ENCODE assay signal across 8 cellular contexts in the genomic region with DNA sequence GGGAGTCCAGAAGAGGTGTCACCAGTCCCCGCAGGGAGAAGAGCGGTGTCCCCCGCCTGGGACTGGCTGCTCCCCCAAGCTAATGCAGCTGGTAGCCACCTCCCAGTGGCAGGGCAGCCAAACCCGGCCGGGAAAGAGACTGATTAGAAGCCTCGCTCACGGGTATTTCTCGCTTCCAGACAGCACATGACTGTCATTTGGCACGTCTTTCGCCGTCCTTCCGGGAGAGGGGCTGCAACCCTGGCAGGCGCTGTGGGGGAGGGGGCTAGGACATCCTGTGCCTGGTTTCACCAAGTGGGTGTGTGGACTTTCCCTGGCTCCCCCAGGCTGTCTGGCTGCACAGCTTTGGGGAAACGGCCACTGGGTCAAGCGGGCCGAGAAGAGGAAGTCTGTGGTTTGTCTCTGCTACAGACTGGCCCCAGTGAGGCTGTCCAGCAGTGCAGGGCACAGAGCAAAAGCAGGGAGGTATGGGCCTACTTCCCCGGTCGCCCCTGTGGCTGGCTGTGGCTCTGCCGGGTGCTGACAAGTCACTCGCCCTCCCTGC. TPM values are rescaled to one million over a fixed set of nuclear protein-coding genes. Genes with fewer than 3 reads are reported as not detected.
DNase-seq lines count a peak whose midpoint lies in the region; ATAC-seq and TF ChIP-seq lines count a peak whose summit lies in the region.

No MANE protein-coding gene starts in this region.

- TF ChIP-seq CTCF in DOHH2 (IDR thresholded peaks at IDR 0.05; ENCODE audit: low read depth, low read length, poor library complexity, severe bottlenecking), result no peak
- no peak for TF ChIP-seq CTCF in type B pancreatic cell (conservative IDR thresholded peaks at IDR 0.05)

- peaks cover 43% of the 10 kb centered on the region for H4K20me1 ChIP-seq in DOHH2 (ENCODE audit: control insufficient read depth, insufficient read depth, low read depth, low read length)

- no peak overlapping the region for H3K27ac Mint-ChIP-seq in type B pancreatic cell

- H3F3A ChIP-seq in DOHH2 (ENCODE audit: control insufficient read depth, insufficient read depth), result peaks cover 32% of the 10 kb centered on the region

- ATAC-seq in HG03439 (IDR thresholded peaks at IDR 0.05; ENCODE audit: unreplicated experiment), result no peak

- peak; percentile 81 for DNase-seq in SKM-1 treated with dmso at 0.1 percent for 144 hours (lab: John Stamatoyannopoulos, UW; ENCODE audit: unreplicated experiment)
- peak; percentile 70 for DNase-seq in globus pallidus (ENCODE audit: low spot score)
- DNase-seq in posterior vena cava (ENCODE audit: low spot score), result peak; percentile 95
- DNase-seq in NCI-H187 treated with DMSO at 0.1 percent for 48 hours (lab: John Stamatoyannopoulos, UW), result no peak
- DNase-seq in type B pancreatic cell (ENCODE audit: extremely low spot score, unreplicated experiment), result no peak
- DNase-seq in NCI-H2227 treated with DMSO at 0.1 percent for 48 hours (lab: John Stamatoyannopoulos, UW), result no peak

- H3K4me1 ChIP-seq in DOHH2 (ENCODE audit: control insufficient read depth, low read length), result peaks cover 67% of the 10 kb centered on the region

- H3K79me2 ChIP-seq in DOHH2 (ENCODE audit: control insufficient read depth, low read length), result peaks cover 81% of the 10 kb centered on the region

- H3K36me3 Mint-ChIP-seq in type B pancreatic cell, result no peaks in the 10 kb centered on the region

- intact Hi-C loops in posterior vena cava (cut with DNase I), result loop anchor here in 1 of 2 donors (5.0 kb wide), 1 partner anchor 69 kb away; no protein-coding TSS in a partner anchor

- H3K4me2 ChIP-seq in DOHH2 (ENCODE audit: low read length), result peak overlapping the region; percentile 86

- H3K27me3 Mint-ChIP-seq in type B pancreatic cell, result no peaks in the 10 kb centered on the region

- peaks cover 69% of the 10 kb centered on the region for H3K36me3 ChIP-seq in DOHH2 (ENCODE audit: control insufficient read depth, low read length)

- no peaks in the 10 kb centered on the region for H3K9me3 ChIP-seq in DOHH2 (ENCODE audit: control insufficient read depth, insufficient read depth, low read length)

- no peaks in the 10 kb centered on the region for H3K9me3 Mint-ChIP-seq in type B pancreatic cell

- no peaks in the 10 kb centered on the region for H3K27me3 ChIP-seq in DOHH2 (ENCODE audit: control insufficient read depth, low read length)

- peak overlapping the region; percentile 89 for H3K27ac ChIP-seq in DOHH2 (ENCODE audit: low read depth, low read length)

- H3K4me1 Mint-ChIP-seq in type B pancreatic cell (ENCODE audit: unreplicated experiment), result peaks cover 12% of the 10 kb centered on the region

- H3K9me2 ChIP-seq in DOHH2 (replicated peaks; ENCODE audit: control insufficient read depth, low read length), result no peaks in the 10 kb centered on the region

- peak overlapping the region; percentile 86 for H3K4me3 ChIP-seq in DOHH2 (ENCODE audit: low read length)

- H3K4me3 Mint-ChIP-seq in type B pancreatic cell, result no peak overlapping the region

RNA-seq across cellular contexts. Expression of a gene that starts 3.8 kb away (rescaled TPM):
- total RNA-seq in posterior vena cava (100 to 1,000 TPM; 616 to 784 TPM), type B pancreatic cell (ENCODE audit: low replicate concordance) (350 and 438 TPM in 2 replicates)

RNA-seq across cellular contexts. Expression of a gene that starts 19.7 kb away (rescaled TPM):
- total RNA-seq in posterior vena cava, result 10 to 100 TPM; 47.4 to 49.6 TPM
- 59.0 and 59.7 TPM in 2 replicates for total RNA-seq in type B pancreatic cell (ENCODE audit: low replicate concordance)

Comparison
In these comparisons a context has a peak if more than half of its experiments do, and no peak if none do; other contexts are left out.
1. DNase-seq: peak in SKM-1 treated with dmso at 0.1 percent for 144 hours (single experiment), globus pallidus (single experiment) and posterior vena cava (single experiment); none in NCI-H187 treated with DMSO at 0.1 percent for 48 hours (single experiment), type B pancreatic cell (single experiment) and NCI-H2227 treated with DMSO at 0.1 percent for 48 hours (single experiment).